Comparison of ENCODE assay signal across 11 cellular contexts in the genomic region with DNA sequence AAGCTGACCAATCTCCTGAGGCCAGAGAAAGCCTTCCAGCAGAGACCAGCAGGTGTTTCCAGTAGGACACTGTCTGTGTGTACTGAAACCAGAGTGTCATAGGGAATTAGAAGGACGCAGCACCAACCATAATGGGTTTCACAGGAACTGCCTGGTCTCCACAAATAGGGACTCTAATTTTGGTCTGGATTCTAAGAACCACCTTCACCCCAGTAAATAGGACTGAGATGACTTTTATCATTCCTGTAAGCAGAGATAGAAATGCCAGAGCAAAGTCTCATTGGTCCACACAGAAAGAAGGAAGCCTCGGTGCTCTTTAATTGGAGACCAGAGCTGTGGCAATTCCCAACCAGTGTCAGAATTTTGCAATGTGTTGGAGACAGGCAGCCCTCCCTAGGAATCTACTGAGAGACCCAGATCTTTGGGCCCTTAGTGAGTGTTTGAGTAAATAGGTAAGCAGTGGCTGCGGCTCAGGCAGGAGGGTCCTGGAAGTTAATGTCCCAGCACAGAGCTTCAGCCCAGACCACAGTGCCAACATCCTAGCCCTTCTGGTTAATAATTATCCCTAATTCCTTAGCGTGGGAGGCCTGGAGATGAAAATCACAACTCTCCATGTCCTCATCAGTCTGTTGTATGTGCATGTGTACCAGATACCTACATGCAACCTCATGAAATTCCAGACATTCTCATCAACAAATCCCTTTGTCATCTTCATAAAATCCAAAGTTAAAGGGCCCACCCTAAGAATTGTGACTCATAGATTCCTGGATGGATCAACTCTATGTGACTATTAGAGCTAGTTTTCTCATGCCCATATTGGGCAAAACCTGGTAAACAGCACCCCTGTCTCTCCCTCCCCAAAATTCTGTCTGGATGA.
DNase-seq lines count a peak whose midpoint lies in the region; FAIRE-seq and TF ChIP-seq lines count a peak whose summit lies in the region.
"Had no signal": no experiment of that assay in that cellular context is flagged by ENCODE, and none has a peak within 500 bp of the region (broad histone marks: within the 10 kb centered on the region; RNA-seq: fewer than 3 reads in every experiment).

No MANE protein-coding gene starts in this region.

- POLR2A ChIA-PET in RWPE1 (lab: Yijun Ruan, JAX; ENCODE audit: low non-redundant PET): no interaction called here

- DNase-seq in GM04503 (ENCODE audit: low read depth) (peak; percentile 88), RWPE1 (ENCODE audit: low spot score) (peak; percentile 82), fibroblast of peridontal ligament (ENCODE audit: extremely low read depth) (peak; percentile 50), small intestine (peak; percentile 8), endothelial cell (ENCODE audit: low spot score) (no peak), COR-L47 (lab: John Stamatoyannopoulos, UW) (no peak), NCI-H1105 (lab: John Stamatoyannopoulos, UW) (no peak), T-helper 2 cell (no peak)
- DNase-seq: activated T-cell treated with anti-CD3 and anti-CD28 coated beads for 4 hours, NCI-H2081 treated with DMSO at 0.1 percent for 48 hours had no signal

- H3K36me3 Mint-ChIP-seq in endothelial cell (ENCODE audit: low read depth, unreplicated experiment): no peaks in the 10 kb centered on the region

- peaks cover 0 to 2% of the 10 kb centered on the region in 2 donors for H3K27me3 ChIP-seq in small intestine (ENCODE audit: control insufficient read depth in 2 of 2, insufficient read depth in 2 of 2, low read length in 2 of 2)
- H3K27me3 ChIP-seq: cardiac muscle cell had no signal

- no peak overlapping the region for H3K4me3 ChIP-seq in small intestine (ENCODE audit: low read depth in 1 of 2, low read length in 2 of 2)
- H3K4me3 ChIP-seq: cardiac muscle cell had no signal

- peaks cover 6% of the 10 kb centered on the region for H3K27me3 Mint-ChIP-seq in endothelial cell (ENCODE audit: unreplicated experiment)

- no peak for FAIRE-seq in small intestine (lab: Jason Lieb, UNC)

- CTCF ChIA-PET in RWPE1 (lab: Yijun Ruan, JAX): interaction anchor here (0.7 to 1.0 kb wide), 2 partner anchors 246 to 289 kb away, joined by 3 to 4 read pairs; no protein-coding TSS in a partner anchor

- no peak overlapping the region for H3K27ac Mint-ChIP-seq in endothelial cell (ENCODE audit: unreplicated experiment)

- TF ChIP-seq CTCF in RWPE1 (conservative IDR thresholded peaks at IDR 0.05; ENCODE audit: low read depth) (no peak), endothelial cell (IDR thresholded peaks at IDR 0.05; ENCODE audit: unreplicated experiment) (no peak)

- no peaks in the 10 kb centered on the region for H3K9me3 ChIP-seq in small intestine (ENCODE audit: control insufficient read depth, low read depth)

- H3K4me1 Mint-ChIP-seq in endothelial cell (ENCODE audit: unreplicated experiment): peaks cover 7% of the 10 kb centered on the region

- H3K4me3 Mint-ChIP-seq in endothelial cell (ENCODE audit: unreplicated experiment): no peak overlapping the region

- H3K9me3 Mint-ChIP-seq in endothelial cell (ENCODE audit: unreplicated experiment): no peaks in the 10 kb centered on the region

- no peak overlapping the region for H3K27ac ChIP-seq in RWPE1
- no peak overlapping the region for H3K27ac ChIP-seq in small intestine (ENCODE audit: low read depth in 1 of 2, low read length in 1 of 2)
- H3K27ac ChIP-seq: cardiac muscle cell had no signal

- 28 to 71% (median 44%) methylated on average over 4 of the region's 4 CpGs for WGBS in small intestine, 3 donors

- no peaks in the 10 kb centered on the region for H3K36me3 ChIP-seq in small intestine (ENCODE audit: control insufficient read depth in 2 of 2, insufficient read depth in 2 of 2, low read length in 2 of 2)
- H3K36me3 ChIP-seq: cardiac muscle cell had no signal

- H3K4me1 ChIP-seq in small intestine (ENCODE audit: control insufficient read depth in 2 of 2, insufficient read depth in 1 of 2, low read depth in 1 of 2, low read length in 1 of 2): no peaks in the 10 kb centered on the region

Comparison
In these comparisons a context has a peak if more than half of its experiments do, and no peak if none do; other contexts are left out.
1. DNase-seq: peak in GM04503 (single experiment), RWPE1 (single experiment), fibroblast of peridontal ligament (single experiment) and small intestine (single experiment); none in endothelial cell (single experiment), COR-L47 (single experiment), NCI-H1105 (single experiment) and T-helper 2 cell (0 of 5).